8 cellular contexts compared by ENCODE assay signal in genomic region chr5:181173420-181174342, GRCh38. TPM values are rescaled to one million over a fixed set of nuclear protein-coding genes. Genes with fewer than 3 reads are reported as not detected.
DNase-seq lines count a peak whose midpoint lies in the region; ATAC-seq and TF ChIP-seq lines count a peak whose summit lies in the region.

No MANE protein-coding gene starts in this region.

- no peaks in the 10 kb centered on the region for H3K4me1 ChIP-seq in A673 (ENCODE audit: insufficient read depth, low read length, poor library complexity, severe bottlenecking)
- H3K4me1 ChIP-seq in thoracic aorta (ENCODE audit: control insufficient read depth in 1 of 2, low read depth in 2 of 2), result peaks cover 0 to 12% of the 10 kb centered on the region in 2 donors

- TF ChIP-seq CTCF in A673 (conservative IDR thresholded peaks at IDR 0.05; ENCODE audit: low read depth, low read length) (no peak), thoracic aorta (IDR thresholded peaks at IDR 0.05) (no peak)

- CTCF ChIA-PET in A673 (lab: Charles Lee), result no interaction called here

- intact Hi-C loops in A673 (cut with micrococcal nuclease; ENCODE audit: unreplicated experiment), result loop anchor here (1.0 kb wide), 1 partner anchor 11 kb away; no protein-coding TSS in a partner anchor

- H3K36me3 Mint-ChIP-seq in immature natural killer cell, result peaks cover 0 to 5% (median 3%) of the 10 kb centered on the region in 3 donors

- H3K9me3 Mint-ChIP-seq in immature natural killer cell, result peaks cover 0 to 5% (median 0%) of the 10 kb centered on the region in 6 donors

- H3K9me3 ChIP-seq in A673 (ENCODE audit: low read depth, low read length, poor library complexity, severe bottlenecking) (no peaks in the 10 kb centered on the region), thoracic aorta (no peaks in the 10 kb centered on the region)

- DNase-seq in A673 (ENCODE audit: low spot score) (peak; percentile 56), HuH-7 (ENCODE audit: low spot score) (peak; percentile 64), immature natural killer cell (peak; percentile 29 to 64 (median 51)), thoracic aorta (ENCODE audit: low spot score) (no peak), amygdala (lab: John Stamatoyannopoulos, UW) (no peak)
- DNase-seq in activated T-cell treated with anti-CD3 and anti-CD28 coated beads, Interleukin-2, amount 50 U/mL, for 1 hour, result peak; percentile 57

- peaks cover 35 to 38% of the 10 kb centered on the region in 2 donors for H3K4me1 Mint-ChIP-seq in immature natural killer cell

- H3K27ac ChIP-seq in A673 (ENCODE audit: low read depth, low read length, poor library complexity, severe bottlenecking), result no peak overlapping the region
- no peak overlapping the region for H3K27ac ChIP-seq in thoracic aorta

- H3K4me3 ChIP-seq in A673 (ENCODE audit: low read depth, low read length, poor library complexity, severe bottlenecking), result peak overlapping the region; percentile 20
- H3K4me3 ChIP-seq in thoracic aorta, result peak overlapping the region; percentile 23

- H3K36me3 ChIP-seq in A673 (ENCODE audit: insufficient read depth, low read length, poor library complexity, severe bottlenecking), result no peaks in the 10 kb centered on the region
- H3K36me3 ChIP-seq in thoracic aorta, result no peaks in the 10 kb centered on the region

- peak overlapping the region in 5 of 6 donors; percentile 47 to 91 (median 52) for H3K27ac Mint-ChIP-seq in immature natural killer cell

- BruUV-seq in A673 (replicated peaks; lab: Mats Ljungman, UMichigan), result no TSS peak

- ATAC-seq in GM19438 (IDR thresholded peaks at IDR 0.05; ENCODE audit: low read depth, unreplicated experiment), result peak; percentile 53
- no peak for ATAC-seq in thoracic aorta (ENCODE audit: insufficient number of reproducible peaks, low FRiP score, low read depth)
- no peak for ATAC-seq in GM19455 (IDR thresholded peaks at IDR 0.05; ENCODE audit: unreplicated experiment)

- H3K27me3 ChIP-seq in A673 (replicated peaks; ENCODE audit: insufficient read depth, low read depth, low read length, poor library complexity), result no peaks in the 10 kb centered on the region
- H3K27me3 ChIP-seq in thoracic aorta (replicated peaks; ENCODE audit: insufficient read depth), result peaks cover 22% of the 10 kb centered on the region

- H3K27me3 Mint-ChIP-seq in immature natural killer cell (ENCODE audit: low read depth in 3 of 3), result peaks cover 24 to 64% (median 51%) of the 10 kb centered on the region in 3 donors

- H3K4me3 Mint-ChIP-seq in immature natural killer cell, result peak overlapping the region; percentile 50 to 83 (median 81)

- POLR2A ChIA-PET in A673 (lab: Charles Lee; ENCODE audit: low non-redundant PET), result no interaction called here

RNA-seq across cellular contexts. Expression of gene OR2V2, which starts 26.3 kb away (rescaled TPM):
- total RNA-seq in A673 (2021), result not detected in 2 replicates
- polyA plus RNA-seq in immature natural killer cell, result not detected
- total RNA-seq in thoracic aorta, result not detected

RNA-seq across cellular contexts. Expression of gene TRIM7, which starts 31.3 kb away (rescaled TPM):
- total RNA-seq in A673 (2021) (0.96 TPM in 1 of 2 replicates, not detected in the other), thoracic aorta (10 to 100 TPM; 11.4 to 14.7 TPM)
- polyA plus RNA-seq in immature natural killer cell, result under 1 TPM in 1 of 3 donors, not detected in 2; 0.50 TPM

RNA-seq across cellular contexts. Expression of gene OR2V1, which starts 42.7 kb away (rescaled TPM):
- not detected in 2 replicates for total RNA-seq in A673 (2021)
- polyA plus RNA-seq in immature natural killer cell, result not detected
- not detected for total RNA-seq in thoracic aorta

RNA-seq across cellular contexts. Expression of gene TRIM41, which starts 49.4 kb away (rescaled TPM):
- total RNA-seq in A673 (2021) (24.2 and 24.6 TPM in 2 replicates), thoracic aorta (10 to 100 TPM; 12.2 to 12.4 TPM)
- 1 to 10 TPM in 2 of 3 donors, under 1 TPM in 1; 0.80 to 2.3 (median 1.7) TPM for polyA plus RNA-seq in immature natural killer cell

Comparison
In these comparisons a context has a peak if more than half of its experiments do, and no peak if none do; other contexts are left out.
1. DNase-seq: peak in A673 (single experiment), HuH-7 (single experiment), activated T-cell treated with anti-CD3 and anti-CD28 coated beads, Interleukin-2, amount 50 U/mL, for 1 hour (single experiment) and immature natural killer cell (3 of 3); none in thoracic aorta (single experiment) and amygdala (0 of 56).